In the genomic region with DNA sequence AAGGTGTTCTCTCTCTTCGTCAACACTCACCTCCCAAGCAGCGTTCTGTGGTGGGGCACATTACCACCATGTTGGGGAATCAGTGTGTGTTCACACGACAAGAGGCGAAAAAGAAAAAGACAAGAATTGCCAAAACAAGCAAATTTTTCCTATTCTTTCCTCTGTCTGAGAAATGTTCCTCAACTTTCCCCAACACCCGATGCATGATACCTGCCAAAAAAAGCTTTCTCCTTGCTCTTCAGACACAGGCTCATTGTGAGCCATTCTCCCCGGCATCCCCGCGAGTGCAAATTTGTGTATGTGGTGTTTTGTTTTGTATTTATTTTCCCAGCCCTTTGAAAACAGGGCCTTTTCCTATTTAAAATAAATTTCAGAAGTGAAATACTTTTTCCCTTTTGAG, we compare ENCODE assay signal across 16 cellular contexts.
DNase-seq lines count a peak whose midpoint lies in the region; ATAC-seq and TF ChIP-seq lines count a peak whose summit lies in the region.
"Had no signal": no experiment of that assay in that cellular context is flagged by ENCODE, and none has a peak within 500 bp of the region (broad histone marks: within the 10 kb centered on the region; RNA-seq: fewer than 3 reads in every experiment).

No MANE protein-coding gene starts in this region.

- no peaks in the 10 kb centered on the region for H3K36me3 ChIP-seq in aorta (ENCODE audit: control insufficient read depth in 1 of 2, insufficient read depth in 2 of 2, low read length in 1 of 2)

- peaks cover 5% of the 10 kb centered on the region for H3K36me3 Mint-ChIP-seq in activated CD4-positive, alpha-beta T cell treated with anti-CD3 and anti-CD28 coated beads, Interleukin-2, amount 10 ng/mL, durations not matched to agents 24 days and 14 days (ENCODE audit: low read depth)
- H3K36me3 Mint-ChIP-seq in osteocyte (ENCODE audit: unreplicated experiment): peaks cover 7% of the 10 kb centered on the region

- no peak overlapping the region for H3K4me3 Mint-ChIP-seq in activated CD4-positive, alpha-beta T cell treated with anti-CD3 and anti-CD28 coated beads, Interleukin-2, amount 10 ng/mL, durations not matched to agents 24 days and 14 days
- no peak overlapping the region for H3K4me3 Mint-ChIP-seq in osteocyte (ENCODE audit: unreplicated experiment)

- peaks cover 22% of the 10 kb centered on the region for H3K4me1 Mint-ChIP-seq in activated CD4-positive, alpha-beta T cell treated with anti-CD3 and anti-CD28 coated beads, Interleukin-2, amount 10 ng/mL, durations not matched to agents 24 days and 14 days
- H3K4me1 Mint-ChIP-seq in osteocyte (ENCODE audit: unreplicated experiment): peaks cover 63% of the 10 kb centered on the region

- TF ChIP-seq CTCF in coronary artery (IDR thresholded peaks at IDR 0.05): no peak
- no peak for TF ChIP-seq CTCF in osteocyte (IDR thresholded peaks at IDR 0.05)

- H3K4me3 ChIP-seq in coronary artery (no peak overlapping the region), aorta (ENCODE audit: low read length in 2 of 2) (no peak overlapping the region)
- H3K4me3 ChIP-seq: PC-9 had no signal

- H3K27me3 Mint-ChIP-seq in activated CD4-positive, alpha-beta T cell treated with anti-CD3 and anti-CD28 coated beads, Interleukin-2, amount 10 ng/mL, durations not matched to agents 24 days and 14 days: no peaks in the 10 kb centered on the region
- H3K27me3 Mint-ChIP-seq in osteocyte (ENCODE audit: unreplicated experiment): no peaks in the 10 kb centered on the region

- 10 to 11% methylated on average over 8 of the region's 8 CpGs for WGBS in aorta, 2 donors

- H3K9me3 Mint-ChIP-seq in activated CD4-positive, alpha-beta T cell treated with anti-CD3 and anti-CD28 coated beads, Interleukin-2, amount 10 ng/mL, durations not matched to agents 24 days and 14 days: no peaks in the 10 kb centered on the region
- no peaks in the 10 kb centered on the region for H3K9me3 Mint-ChIP-seq in osteocyte (ENCODE audit: unreplicated experiment)

- ATAC-seq in aorta (ENCODE audit: low FRiP score) (no peak), Right ventricle myocardium superior (ENCODE audit: poor library complexity) (no peak), HG02610 (IDR thresholded peaks at IDR 0.05; ENCODE audit: unreplicated experiment) (no peak), HG03571 (IDR thresholded peaks at IDR 0.05; ENCODE audit: unreplicated experiment) (no peak)

- no peak overlapping the region for H3K27ac Mint-ChIP-seq in activated CD4-positive, alpha-beta T cell treated with anti-CD3 and anti-CD28 coated beads, Interleukin-2, amount 10 ng/mL, durations not matched to agents 24 days and 14 days
- peak overlapping the region; percentile 94 for H3K27ac Mint-ChIP-seq in osteocyte (ENCODE audit: unreplicated experiment)

- intact Hi-C loops in activated CD4-positive, alpha-beta T cell treated with anti-CD3 and anti-CD28 coated beads, Interleukin-2, amount 10 ng/mL, durations not matched to agents 24 days and 14 days (cut with micrococcal nuclease): no loop called here
- intact Hi-C loops in aorta (cut with DNase I) (no loop called here), Right ventricle myocardium superior (cut with DNase I) (no loop called here)

- peaks cover 0 to 4% of the 10 kb centered on the region in 2 donors for H3K4me1 ChIP-seq in aorta (ENCODE audit: control insufficient read depth in 1 of 2, insufficient read depth in 2 of 2, low read length in 2 of 2)

- H3K27ac ChIP-seq in coronary artery (peak overlapping the region; percentile 4 to 43), aorta (ENCODE audit: low read depth in 1 of 2, low read length in 2 of 2) (peak overlapping the region; percentile 46 to 86)
- H3K27ac ChIP-seq: 22Rv1, PC-9, RWPE1 had no signal

- H3K9me3 ChIP-seq in aorta (ENCODE audit: control insufficient read depth, low read length): no peaks in the 10 kb centered on the region

- H3K27me3 ChIP-seq in aorta (ENCODE audit: control insufficient read depth in 1 of 2, insufficient read depth in 2 of 2, low read length in 1 of 2): no peaks in the 10 kb centered on the region

- DNase-seq in activated CD4-positive, alpha-beta T cell treated with anti-CD3 and anti-CD28 coated beads, Interleukin-2, amount 10 ng/mL, durations not matched to agents 24 days and 14 days: peak; percentile 46
- no peak for DNase-seq in activated CD4-positive, alpha-beta T cell treated with anti-CD3 and anti-CD28 coated beads, Interleukin-2, amount 50 U/mL, for 1 hour
- DNase-seq in coronary artery (ENCODE audit: low spot score) (no peak), osteocyte (ENCODE audit: extremely low spot score, unreplicated experiment) (no peak), aorta (no peak), Right ventricle myocardium superior (no peak)
- DNase-seq: DMS79 treated with DMSO at 0.1 percent for 48 hours, NCI-H1417 treated with DMSO at 0.1 percent for 48 hours, NCI-H1930, NCI-H345, NCI-H526, PC-9 had no signal
